ENCODE assay signal across 8 cellular contexts in genomic region chr11:27473017-27473406, GRCh38. TPM values are rescaled to one million over a fixed set of nuclear protein-coding genes. Genes with fewer than 3 reads are reported as not detected.
DNase-seq lines count a peak whose midpoint lies in the region; TF ChIP-seq lines count a peak whose summit lies in the region.

No MANE protein-coding gene starts in this region.

- CTCF ChIA-PET in activated naive CD4-positive, alpha-beta T cell treated with anti-CD3 and anti-CD28 coated beads for 36 hours (lab: Charles Lee): interaction anchor here (2.0 kb wide), 1 partner anchor 13 kb away, joined by 6 read pairs; no protein-coding TSS in a partner anchor

- H3K27me3 ChIP-seq in uterus: no peaks in the 10 kb centered on the region
- no peaks in the 10 kb centered on the region for H3K27me3 ChIP-seq in WERI-Rb-1 (ENCODE audit: insufficient read depth, low read depth, severe bottlenecking)

- DNase-seq in activated naive CD4-positive, alpha-beta T cell treated with anti-CD3 and anti-CD28 coated beads for 36 hours: no peak
- no peak for DNase-seq in activated naive CD4-positive, alpha-beta T cell treated with Interleukin-2 at 50 U/mL for 16 hours
- DNase-seq in chondrocyte (ENCODE audit: low spot score) (no peak), uterus (no peak), cerebellar cortex (ENCODE audit: low spot score) (no peak), WERI-Rb-1 (no peak)
- DNase-seq in activated CD4-positive, alpha-beta T cell treated with anti-CD3 and anti-CD28 coated beads, Interleukin-2, amount 50 U/mL, for 48 hours: no peak

- no peak for TF ChIP-seq POLR2A in uterus (IDR thresholded peaks at IDR 0.05)

- H3K36me3 Mint-ChIP-seq in activated naive CD4-positive, alpha-beta T cell treated with anti-CD3 and anti-CD28 coated beads for 36 hours (ENCODE audit: low read depth): no peaks in the 10 kb centered on the region
- no peaks in the 10 kb centered on the region for H3K36me3 Mint-ChIP-seq in chondrocyte (ENCODE audit: low read depth)

- H3K9me3 Mint-ChIP-seq in activated naive CD4-positive, alpha-beta T cell treated with anti-CD3 and anti-CD28 coated beads for 36 hours: no peaks in the 10 kb centered on the region
- H3K9me3 Mint-ChIP-seq in chondrocyte (ENCODE audit: low read depth): no peaks in the 10 kb centered on the region

- H3K27ac ChIP-seq in mesodermal cell (ENCODE audit: low read depth, low read length, severe bottlenecking): no peak overlapping the region
- H3K27ac ChIP-seq in uterus: peak overlapping the region; percentile 61 to 95
- H3K27ac ChIP-seq in WERI-Rb-1: no peak overlapping the region

- WGBS in mesodermal cell (ENCODE audit: insufficient coverage in 2 of 2), 2 experiments: 40 to 53% methylated on average over 3 to 4 of the region's 9 CpGs

- peaks cover 12% of the 10 kb centered on the region for H3K4me1 Mint-ChIP-seq in activated naive CD4-positive, alpha-beta T cell treated with anti-CD3 and anti-CD28 coated beads for 36 hours (ENCODE audit: low read depth)
- peaks cover 44% of the 10 kb centered on the region for H3K4me1 Mint-ChIP-seq in chondrocyte (ENCODE audit: low read depth)

- peaks cover 8% of the 10 kb centered on the region for H3K36me3 ChIP-seq in mesodermal cell (ENCODE audit: control insufficient read depth, insufficient read depth, low read length)
- no peaks in the 10 kb centered on the region for H3K36me3 ChIP-seq in uterus
- no peaks in the 10 kb centered on the region for H3K36me3 ChIP-seq in WERI-Rb-1

- H3K4me1 ChIP-seq in mesodermal cell (ENCODE audit: control insufficient read depth, insufficient read depth, low read length, poor library complexity, severe bottlenecking) (peaks cover 17% of the 10 kb centered on the region), uterus (peaks cover 0 to 6% of the 10 kb centered on the region in 2 donors)

- peak overlapping the region; percentile 93 for H3K4me3 Mint-ChIP-seq in activated naive CD4-positive, alpha-beta T cell treated with anti-CD3 and anti-CD28 coated beads for 36 hours
- H3K4me3 Mint-ChIP-seq in chondrocyte (ENCODE audit: unreplicated experiment): peak overlapping the region; percentile 94

- H3K4me3 ChIP-seq in mesodermal cell (ENCODE audit: extremely low read depth, insufficient read depth, low read length, poor library complexity, severe bottlenecking) (peak overlapping the region; percentile 84), uterus (peak overlapping the region; percentile 51 to 88), WERI-Rb-1 (ENCODE audit: low read depth, low read length) (no peak overlapping the region)

- intact Hi-C loops in activated naive CD4-positive, alpha-beta T cell treated with anti-CD3 and anti-CD28 coated beads for 36 hours (cut with micrococcal nuclease): loop anchor here (5.0 kb wide), 3 partner anchors 156 to 291 kb away; no protein-coding TSS in a partner anchor
- intact Hi-C loops in uterus (cut with DNase I; ENCODE audit: low total_unique reads): loop anchor here (10.0 kb wide), 1 partner anchor 118 kb away; no protein-coding TSS in a partner anchor

- no peak overlapping the region for H3K27ac Mint-ChIP-seq in activated naive CD4-positive, alpha-beta T cell treated with anti-CD3 and anti-CD28 coated beads for 36 hours
- H3K27ac Mint-ChIP-seq in chondrocyte (ENCODE audit: unreplicated experiment): peak overlapping the region; percentile 9

- H3K27me3 Mint-ChIP-seq in activated naive CD4-positive, alpha-beta T cell treated with anti-CD3 and anti-CD28 coated beads for 36 hours (ENCODE audit: low read depth): peaks cover 7% of the 10 kb centered on the region
- no peaks in the 10 kb centered on the region for H3K27me3 Mint-ChIP-seq in chondrocyte (ENCODE audit: low read depth)

- H3K9me3 ChIP-seq in mesodermal cell (ENCODE audit: control insufficient read depth, low read length) (no peaks in the 10 kb centered on the region), uterus (no peaks in the 10 kb centered on the region), WERI-Rb-1 (ENCODE audit: severe bottlenecking) (no peaks in the 10 kb centered on the region)

- TF ChIP-seq CTCF in chondrocyte (IDR thresholded peaks at IDR 0.05): no peak
- TF ChIP-seq CTCF in uterus (IDR thresholded peaks at IDR 0.05): no peak
- no peak for TF ChIP-seq CTCF in WERI-Rb-1 (IDR thresholded peaks at IDR 0.05; ENCODE audit: low read depth, low read length)

RNA-seq across cellular contexts. Expression of gene LGR4, which starts 0.4 kb away (rescaled TPM):
- under 1 TPM; 0.12 to 0.19 TPM for total RNA-seq in activated naive CD4-positive, alpha-beta T cell treated with anti-CD3 and anti-CD28 coated beads for 36 hours
- total RNA-seq in chondrocyte (34.2 to 69.6 TPM (median 36.2 TPM) in 3 replicates), uterus (10 to 100 TPM in 3 of 4 donors, 1 to 10 TPM in 1; 9.4 to 57.9 (median 16.1) TPM)
- 63.1 TPM for polyA plus RNA-seq in mesodermal cell (2013, experiment 1 of 2)
- polyA plus RNA-seq in mesodermal cell (2013, experiment 2 of 2): 73.3 TPM

RNA-seq across cellular contexts. Expression of gene LIN7C, which starts 33.6 kb away (rescaled TPM):
- 10 to 100 TPM; 30.5 to 31.1 TPM for total RNA-seq in activated naive CD4-positive, alpha-beta T cell treated with anti-CD3 and anti-CD28 coated beads for 36 hours
- total RNA-seq in chondrocyte (18.1 to 20.4 TPM (median 18.6 TPM) in 3 replicates), uterus (10 to 100 TPM; 11.8 to 98.0 (median 45.5) TPM)
- polyA plus RNA-seq in mesodermal cell (2013, experiment 1 of 2): 16.5 TPM
- 17.8 TPM for polyA plus RNA-seq in mesodermal cell (2013, experiment 2 of 2)

Comparison
In these comparisons a context has a peak if more than half of its experiments do, and no peak if none do; other contexts are left out.
1. H3K27ac ChIP-seq: peak in uterus (2 of 2); none in mesodermal cell (single experiment) and WERI-Rb-1 (single experiment).
2. RNA of gene LGR4, which starts 0.4 kb away (total RNA-seq): 34.2 to 69.6 TPM in chondrocyte and 9.4 to 57.9 TPM in uterus; 0.12 to 0.19 TPM in activated naive CD4-positive, alpha-beta T cell treated with anti-CD3 and anti-CD28 coated beads for 36 hours; every median in the first group is over 4 times any median in the second.